In genomic region chr1:109478806-109479205, GRCh38 we compare ENCODE assay signal across 1 cellular context.
A peak's percentile ranks its signal among the peaks of the same experiment; 100 is the strongest.
TF ChIP-seq lines count a peak whose summit lies in the region.

No MANE protein-coding gene starts in this region.

TF ChIP-seq in Ishikawa, 13 proteins besides CTCF, POLR2A, EP300 and RAD21 (continued from another document):
- TF ChIP-seq, protein P1, sequence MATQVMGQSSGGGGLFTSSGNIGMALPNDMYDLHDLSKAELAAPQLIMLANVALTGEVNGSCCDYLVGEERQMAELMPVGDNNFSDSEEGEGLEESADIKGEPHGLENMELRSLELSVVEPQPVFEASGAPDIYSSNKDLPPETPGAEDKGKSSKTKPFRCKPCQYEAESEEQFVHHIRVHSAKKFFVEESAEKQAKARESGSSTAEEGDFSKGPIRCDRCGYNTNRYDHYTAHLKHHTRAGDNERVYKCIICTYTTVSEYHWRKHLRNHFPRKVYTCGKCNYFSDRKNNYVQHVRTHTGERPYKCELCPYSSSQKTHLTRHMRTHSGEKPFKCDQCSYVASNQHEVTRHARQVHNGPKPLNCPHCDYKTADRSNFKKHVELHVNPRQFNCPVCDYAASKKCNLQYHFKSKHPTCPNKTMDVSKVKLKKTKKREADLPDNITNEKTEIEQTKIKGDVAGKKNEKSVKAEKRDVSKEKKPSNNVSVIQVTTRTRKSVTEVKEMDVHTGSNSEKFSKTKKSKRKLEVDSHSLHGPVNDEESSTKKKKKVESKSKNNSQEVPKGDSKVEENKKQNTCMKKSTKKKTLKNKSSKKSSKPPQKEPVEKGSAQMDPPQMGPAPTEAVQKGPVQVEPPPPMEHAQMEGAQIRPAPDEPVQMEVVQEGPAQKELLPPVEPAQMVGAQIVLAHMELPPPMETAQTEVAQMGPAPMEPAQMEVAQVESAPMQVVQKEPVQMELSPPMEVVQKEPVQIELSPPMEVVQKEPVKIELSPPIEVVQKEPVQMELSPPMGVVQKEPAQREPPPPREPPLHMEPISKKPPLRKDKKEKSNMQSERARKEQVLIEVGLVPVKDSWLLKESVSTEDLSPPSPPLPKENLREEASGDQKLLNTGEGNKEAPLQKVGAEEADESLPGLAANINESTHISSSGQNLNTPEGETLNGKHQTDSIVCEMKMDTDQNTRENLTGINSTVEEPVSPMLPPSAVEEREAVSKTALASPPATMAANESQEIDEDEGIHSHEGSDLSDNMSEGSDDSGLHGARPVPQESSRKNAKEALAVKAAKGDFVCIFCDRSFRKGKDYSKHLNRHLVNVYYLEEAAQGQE (IDR thresholded peaks at IDR 0.05; ENCODE audit: low read depth) = peak; percentile 96
- TF ChIP-seq CEBPB (IDR thresholded peaks at IDR 0.05) (no peak), ZBTB7A (IDR thresholded peaks at IDR 0.05; ENCODE audit: low read depth) (no peak)
